Comparison of ENCODE assay signal across 21 cellular contexts in genomic region chr16:15924996-15925395, GRCh38. TPM values are rescaled to one million over a fixed set of nuclear protein-coding genes. Genes with fewer than 3 reads are reported as not detected.
DNase-seq lines count a peak whose midpoint lies in the region; ATAC-seq, FAIRE-seq and TF ChIP-seq lines count a peak whose summit lies in the region.
"Had no signal": no experiment of that assay in that cellular context is flagged by ENCODE, and none has a peak within 500 bp of the region (broad histone marks: within the 10 kb centered on the region; RNA-seq: fewer than 3 reads in every experiment).

No MANE protein-coding gene starts in this region.

- H3K27me3 Mint-ChIP-seq in chondrocyte (ENCODE audit: low read depth) = no peaks in the 10 kb centered on the region
- H3K27me3 Mint-ChIP-seq: CD8-positive, alpha-beta memory T cell had no signal

- no peaks in the 10 kb centered on the region for H3K9me3 Mint-ChIP-seq in chondrocyte (ENCODE audit: low read depth)
- H3K9me3 Mint-ChIP-seq: CD4-positive, CD25-positive, alpha-beta regulatory T cell; CD8-positive, alpha-beta memory T cell had no signal

- H3K27ac Mint-ChIP-seq in chondrocyte (ENCODE audit: unreplicated experiment) = no peak overlapping the region
- H3K27ac Mint-ChIP-seq: CD4-positive, CD25-positive, alpha-beta regulatory T cell; CD8-positive, alpha-beta memory T cell had no signal

- 77% methylated on average over 13 of the region's 13 CpGs for WGBS in HepG2 (ENCODE audit: low lambda C conversion rate)
- 88% methylated on average over 9 of the region's 13 CpGs for WGBS in right lobe of liver (ENCODE audit: insufficient coverage, low coverage, low lambda C conversion rate, missing lambda C conversion rate)
- 96% methylated on average over 13 of the region's 13 CpGs for WGBS in suprapubic skin

- H3K4me3 ChIP-seq in HepG2 (replicated peaks in 1 of 3; ENCODE audit: insufficient read depth in 1 of 3, low read depth in 2 of 3, low read length in 3 of 3) (no peak overlapping the region), right lobe of liver (no peak overlapping the region), Panc1 (ENCODE audit: low read depth in 2 of 2, low read length in 2 of 2) (no peak overlapping the region), upper lobe of right lung (no peak overlapping the region), suprapubic skin (no peak overlapping the region)
- H3K4me3 ChIP-seq: GM23248, HAP-1 had no signal

- no peaks in the 10 kb centered on the region for H3K9me3 ChIP-seq in HepG2 (ENCODE audit: low read length)
- H3K9me3 ChIP-seq in right lobe of liver = no peaks in the 10 kb centered on the region
- no peaks in the 10 kb centered on the region for H3K9me3 ChIP-seq in Panc1 (ENCODE audit: control insufficient read depth, insufficient read depth, low read depth, low read length)
- H3K9me3 ChIP-seq in upper lobe of right lung = no peaks in the 10 kb centered on the region
- H3K9me3 ChIP-seq in suprapubic skin = no peaks in the 10 kb centered on the region
- H3K9me3 ChIP-seq: HAP-1 had no signal

- H3K27me3 ChIP-seq in HepG2 (ENCODE audit: control insufficient read depth in 1 of 2, insufficient read depth in 2 of 2, low read length in 2 of 2) (0 out of 5 replicates have a peak, but pooled peaks cover 0 to 4% of the 10 kb centered on the region in 2 experiments), right lobe of liver (no peaks in the 10 kb centered on the region), Panc1 (ENCODE audit: control insufficient read depth, insufficient read depth, low read length) (no peaks in the 10 kb centered on the region), upper lobe of right lung (no peaks in the 10 kb centered on the region), suprapubic skin (no peaks in the 10 kb centered on the region)

- ATAC-seq in HepG2 (no peak), right lobe of liver (no peak), Panc1 (0 out of 2 replicates have a peak, but pooled peaks have one; percentile 27), upper lobe of right lung (no peak), HG02973 (IDR thresholded peaks at IDR 0.05; ENCODE audit: unreplicated experiment) (no peak), GM18867 (IDR thresholded peaks at IDR 0.05; ENCODE audit: unreplicated experiment) (no peak)

- peaks cover 31% of the 10 kb centered on the region for H3K4me1 ChIP-seq in HepG2 (ENCODE audit: insufficient read depth, low read length)
- no peaks in the 10 kb centered on the region for H3K4me1 ChIP-seq in right lobe of liver
- H3K4me1 ChIP-seq in Panc1 (ENCODE audit: control insufficient read depth, insufficient read depth, low read length) = no peaks in the 10 kb centered on the region
- H3K4me1 ChIP-seq in upper lobe of right lung = no peaks in the 10 kb centered on the region
- no peaks in the 10 kb centered on the region for H3K4me1 ChIP-seq in suprapubic skin
- H3K4me1 ChIP-seq: HAP-1 had no signal

- TF ChIP-seq EP300 in HepG2 (IDR thresholded peaks at IDR 0.05; ENCODE audit: low read depth in 2 of 2, low read length in 2 of 2) = no peak
- TF ChIP-seq EP300 in HepG2 (CRISPR knock-in tag; IDR thresholded peaks at IDR 0.05; ENCODE audit: borderline replicate concordance) = no peak
- TF ChIP-seq EP300 in suprapubic skin (IDR thresholded peaks at IDR 0.05) = no peak

- TF ChIP-seq POLR2A in HepG2 (IDR thresholded peaks at IDR 0.05; ENCODE audit: insufficient read depth in 1 of 2, low read depth in 2 of 2, low read length in 2 of 2) = no peak
- TF ChIP-seq POLR2A in right lobe of liver (IDR thresholded peaks at IDR 0.05) = no peak
- TF ChIP-seq POLR2A in suprapubic skin (IDR thresholded peaks at IDR 0.05) = no peak

- DNase-seq in HepG2 (ENCODE audit: low spot score) (no peak), right lobe of liver (no peak), Panc1 (ENCODE audit: low read depth, low spot score) (no peak), chondrocyte (ENCODE audit: low spot score) (peak; percentile 18), upper lobe of right lung (peak; percentile 43), suprapubic skin (ENCODE audit: low spot score in 2 of 2) (no peak)
- DNase-seq: 8988T; C1 segment of cervical spinal cord; CD4-positive, CD25-positive, alpha-beta regulatory T cell; CD8-positive, alpha-beta memory T cell; COR-L47; DMS 273 treated with DMSO at 0.1 percent for 48 hours; DMS53; DND-41; EL; GM23248 had no signal

- TF ChIP-seq CTCF in HepG2 (CRISPR knock-in tag; IDR thresholded peaks at IDR 0.05) = no peak
- no peak for TF ChIP-seq CTCF in right lobe of liver (IDR thresholded peaks at IDR 0.05)
- no peak for TF ChIP-seq CTCF in Panc1 (IDR thresholded peaks at IDR 0.05)
- TF ChIP-seq CTCF in chondrocyte (IDR thresholded peaks at IDR 0.05) = no peak
- no peak for TF ChIP-seq CTCF in upper lobe of right lung (IDR thresholded peaks at IDR 0.05)
- no peak for TF ChIP-seq CTCF in suprapubic skin (IDR thresholded peaks at IDR 0.05)

- CTCF ChIA-PET in HepG2 (lab: Yijun Ruan, JAX; ENCODE audit: low intra/inter-chr PET ratio, low total read pairs) (no interaction called here), Panc1 (lab: Charles Lee) (no interaction called here)

- intact Hi-C loops in HepG2 (cut with micrococcal nuclease; ENCODE audit: unreplicated experiment) (loop anchor here (5.0 kb wide), 1 partner anchor 38 kb away; the partner anchor contains the start of gene CEP20), right lobe of liver (cut with DNase I) (no loop called here), Panc1 (cut with micrococcal nuclease; ENCODE audit: unreplicated experiment) (no loop called here), upper lobe of right lung (cut with DNase I) (no loop called here)

- H3K27ac ChIP-seq in HepG2 (ENCODE audit: extremely low read length, insufficient read depth, low read length) (no peak overlapping the region), right lobe of liver (no peak overlapping the region), Panc1 (ENCODE audit: low read length) (no peak overlapping the region), upper lobe of right lung (no peak overlapping the region), suprapubic skin (no peak overlapping the region)
- H3K27ac ChIP-seq: GM23248 had no signal

- FAIRE-seq in HepG2 (lab: Jason Lieb, UNC) = no peak
- FAIRE-seq: GM12891, HTR-8/SVneo had no signal

- POLR2A ChIA-PET in HepG2 (lab: Yijun Ruan, JAX) = no interaction called here
- POLR2A ChIA-PET in Panc1 (lab: Charles Lee) = no interaction called here

- in situ Hi-C loops in HepG2 (cut with HindIII; ENCODE audit: extremely low pct_ligation_motif_present, low pct_unique_long_range_greater_than_20kb) (no loop called here), Panc1 (cut with HindIII; ENCODE audit: low pct_unique_long_range_greater_than_20kb, low sequenced_read_pairs) (no loop called here)

- TF ChIP-seq RAD21 in HepG2 (CRISPR knock-in tag; IDR thresholded peaks at IDR 0.05) = no peak

- no peaks in the 10 kb centered on the region for H4K20me1 ChIP-seq in HepG2 (ENCODE audit: insufficient read depth, low read length)

- no peak overlapping the region for H3K4me3 Mint-ChIP-seq in chondrocyte (ENCODE audit: unreplicated experiment)
- H3K4me3 Mint-ChIP-seq: CD4-positive, CD25-positive, alpha-beta regulatory T cell; CD8-positive, alpha-beta memory T cell had no signal

- H3K36me3 Mint-ChIP-seq in chondrocyte (ENCODE audit: low read depth) = no peaks in the 10 kb centered on the region
- H3K36me3 Mint-ChIP-seq: CD4-positive, CD25-positive, alpha-beta regulatory T cell; CD8-positive, alpha-beta memory T cell had no signal

- BruUV-seq in HepG2 (replicated peaks; lab: Mats Ljungman, UMichigan) = no TSS peak
- no TSS peak for BruUV-seq in Panc1 (replicated peaks; lab: Mats Ljungman, UMichigan)

- H3K9ac ChIP-seq in HepG2 (ENCODE audit: insufficient read depth, low read depth, low read length) = no peak overlapping the region
- H3K9ac ChIP-seq: GM23248 had no signal

- H2AFZ ChIP-seq in HepG2 (ENCODE audit: low read length) = no peak overlapping the region
- H2AFZ ChIP-seq: GM23248 had no signal

- peaks cover 9% of the 10 kb centered on the region for H3K4me1 Mint-ChIP-seq in chondrocyte (ENCODE audit: low read depth)
- H3K4me1 Mint-ChIP-seq: CD4-positive, CD25-positive, alpha-beta regulatory T cell; CD8-positive, alpha-beta memory T cell had no signal

- H3K36me3 ChIP-seq in HepG2 (replicated peaks in 1 of 2; ENCODE audit: control insufficient read depth in 1 of 2, insufficient read depth in 2 of 2, low read length in 2 of 2) = no peaks in the 10 kb centered on the region
- H3K36me3 ChIP-seq in right lobe of liver = no peaks in the 10 kb centered on the region
- no peaks in the 10 kb centered on the region for H3K36me3 ChIP-seq in Panc1 (ENCODE audit: control insufficient read depth, insufficient read depth, low read length)
- H3K36me3 ChIP-seq in upper lobe of right lung = no peaks in the 10 kb centered on the region
- no peaks in the 10 kb centered on the region for H3K36me3 ChIP-seq in suprapubic skin
- H3K36me3 ChIP-seq: HAP-1 had no signal

- H3K79me2 ChIP-seq in HepG2 (ENCODE audit: insufficient read depth, low read length) = no peaks in the 10 kb centered on the region

- H3K4me2 ChIP-seq in HepG2 (ENCODE audit: low read depth, low read length) = no peak overlapping the region

RNA-seq across cellular contexts. Expression of gene ABCC1, which starts 24.4 kb away (rescaled TPM):
- total RNA-seq in HepG2 (2016; rRNA removed; fragmentation: Illumina TruSeq; extraction: Trizol) (10.2 and 13.0 TPM in 2 replicates), right lobe of liver (1 to 10 TPM; 1.9 to 6.7 (median 4.1) TPM), Panc1 (2021; ENCODE audit: unreplicated experiment) (296 TPM), chondrocyte (47.9 to 118 TPM (median 48.3 TPM) in 3 replicates), upper lobe of right lung (50.6 TPM), suprapubic skin (10 to 100 TPM; 22.1 to 37.4 (median 27.2) TPM)
- total RNA-seq in HepG2 (2016; cell fraction: cytosol; rRNA removed; fragmentation: Illumina TruSeq; extraction: Trizol; ENCODE audit: low read depth) = 6.2 and 6.4 TPM in 2 replicates
- 8.4 and 12.8 TPM in 2 replicates for total RNA-seq in HepG2 (2016; cell fraction: insoluble cytoplasmic fraction; rRNA removed; fragmentation: Illumina TruSeq; extraction: Trizol)
- 7.7 and 8.5 TPM in 2 replicates for total RNA-seq in HepG2 (2016; cell fraction: membrane; rRNA removed; fragmentation: Illumina TruSeq; extraction: Trizol)
- total RNA-seq in HepG2 (2016; cell fraction: nucleus; rRNA removed; fragmentation: Illumina TruSeq; extraction: Trizol) = 23.8 and 28.6 TPM in 2 replicates
- polyA plus RNA-seq in HepG2 (2011; rRNA removed) = 30.6 and 38.1 TPM in 2 replicates
- polyA plus RNA-seq in HepG2 (2011; cell fraction: cytosol; rRNA removed) = 14.1 and 14.7 TPM in 2 replicates
- polyA plus RNA-seq in HepG2 (2011; cell fraction: nucleus; rRNA removed) = 110 and 133 TPM in 2 replicates
- polyA plus RNA-seq in HepG2 (2012) = 23.1 and 36.8 TPM in 2 replicates
- 1.3 TPM in 2 replicates for polyA plus RNA-seq in HepG2 (2016; cell fraction: cytosol; fragmentation: Illumina TruSeq; extraction: Trizol; ENCODE audit: low read depth)
- polyA plus RNA-seq in HepG2 (2016; cell fraction: insoluble cytoplasmic fraction; fragmentation: Illumina TruSeq; extraction: Trizol; ENCODE audit: low read depth) = 6.5 and 9.3 TPM in 2 replicates
- 2.5 and 3.5 TPM in 2 replicates for polyA plus RNA-seq in HepG2 (2016; cell fraction: membrane; fragmentation: Illumina TruSeq; extraction: Trizol; ENCODE audit: low read depth)
- polyA plus RNA-seq in HepG2 (2016; cell fraction: nucleus; fragmentation: Illumina TruSeq; extraction: Trizol; ENCODE audit: insufficient read depth, low read depth) = 47.8 and 49.6 TPM in 2 replicates
- polyA minus RNA-seq in HepG2 (2011; rRNA and poly(A)+ RNA removed; ENCODE audit: low replicate concordance) = 87.8 and 152 TPM in 2 replicates
- 36.7 and 46.7 TPM in 2 replicates for polyA minus RNA-seq in HepG2 (2011; cell fraction: cytosol; rRNA and poly(A)+ RNA removed)
- polyA minus RNA-seq in HepG2 (2011; cell fraction: nucleus; rRNA and poly(A)+ RNA removed) = 61.3 and 64.6 TPM in 2 replicates
- 397 TPM for polyA plus RNA-seq in Panc1 (2012; ENCODE audit: insufficient read length)

RNA-seq across cellular contexts. Expression of gene CEP20, which starts 36.6 kb away (rescaled TPM):
- total RNA-seq in HepG2 (2016; rRNA removed; fragmentation: Illumina TruSeq; extraction: Trizol) = 54.1 and 84.4 TPM in 2 replicates
- total RNA-seq in HepG2 (2016; cell fraction: cytosol; rRNA removed; fragmentation: Illumina TruSeq; extraction: Trizol; ENCODE audit: low read depth) = 22.6 and 28.5 TPM in 2 replicates
- 61.5 and 89.9 TPM in 2 replicates for total RNA-seq in HepG2 (2016; cell fraction: insoluble cytoplasmic fraction; rRNA removed; fragmentation: Illumina TruSeq; extraction: Trizol)
- 54.3 and 65.9 TPM in 2 replicates for total RNA-seq in HepG2 (2016; cell fraction: membrane; rRNA removed; fragmentation: Illumina TruSeq; extraction: Trizol)
- 25.7 and 28.2 TPM in 2 replicates for total RNA-seq in HepG2 (2016; cell fraction: nucleus; rRNA removed; fragmentation: Illumina TruSeq; extraction: Trizol)
- 30.2 and 53.0 TPM in 2 replicates for polyA plus RNA-seq in HepG2 (2011; rRNA removed)
- 17.3 and 23.5 TPM in 2 replicates for polyA plus RNA-seq in HepG2 (2011; cell fraction: cytosol; rRNA removed)
- polyA plus RNA-seq in HepG2 (2011; cell fraction: nucleus; rRNA removed) = 4.7 and 7.5 TPM in 2 replicates
- polyA plus RNA-seq in HepG2 (2012) = 40.3 and 58.2 TPM in 2 replicates
- polyA plus RNA-seq in HepG2 (2016; cell fraction: cytosol; fragmentation: Illumina TruSeq; extraction: Trizol; ENCODE audit: low read depth) = 22.4 and 22.6 TPM in 2 replicates
- 106 and 119 TPM in 2 replicates for polyA plus RNA-seq in HepG2 (2016; cell fraction: insoluble cytoplasmic fraction; fragmentation: Illumina TruSeq; extraction: Trizol; ENCODE audit: low read depth)
- 48.2 and 52.2 TPM in 2 replicates for polyA plus RNA-seq in HepG2 (2016; cell fraction: membrane; fragmentation: Illumina TruSeq; extraction: Trizol; ENCODE audit: low read depth)
- 47.9 and 51.6 TPM in 2 replicates for polyA plus RNA-seq in HepG2 (2016; cell fraction: nucleus; fragmentation: Illumina TruSeq; extraction: Trizol; ENCODE audit: insufficient read depth, low read depth)
- polyA minus RNA-seq in HepG2 (2011; rRNA and poly(A)+ RNA removed; ENCODE audit: low replicate concordance) = 10.7 and 14.1 TPM in 2 replicates
- 27.9 and 32.3 TPM in 2 replicates for polyA minus RNA-seq in HepG2 (2011; cell fraction: cytosol; rRNA and poly(A)+ RNA removed)
- polyA minus RNA-seq in HepG2 (2011; cell fraction: nucleus; rRNA and poly(A)+ RNA removed) = 14.0 and 15.2 TPM in 2 replicates
- total RNA-seq in right lobe of liver = 10 to 100 TPM; 13.3 to 28.3 (median 18.3) TPM
- 94.3 TPM for total RNA-seq in Panc1 (2021; ENCODE audit: unreplicated experiment)
- 45.4 TPM for polyA plus RNA-seq in Panc1 (2012; ENCODE audit: insufficient read length)
- 16.4 to 25.5 TPM (median 19.7 TPM) in 3 replicates for total RNA-seq in chondrocyte
- total RNA-seq in upper lobe of right lung = 30.3 TPM
- 10 to 100 TPM; 31.2 to 45.1 (median 39.5) TPM for total RNA-seq in suprapubic skin

Comparison
In these comparisons a context has a peak if more than half of its experiments do, and no peak if none do; other contexts are left out.
1. DNase-seq: peak in chondrocyte (single experiment) and upper lobe of right lung (single experiment); none in HepG2 (single experiment), right lobe of liver (0 of 3), Panc1 (single experiment) and suprapubic skin (0 of 2).